Comparison of ENCODE assay signal across 10 cellular contexts in the genomic region with DNA sequence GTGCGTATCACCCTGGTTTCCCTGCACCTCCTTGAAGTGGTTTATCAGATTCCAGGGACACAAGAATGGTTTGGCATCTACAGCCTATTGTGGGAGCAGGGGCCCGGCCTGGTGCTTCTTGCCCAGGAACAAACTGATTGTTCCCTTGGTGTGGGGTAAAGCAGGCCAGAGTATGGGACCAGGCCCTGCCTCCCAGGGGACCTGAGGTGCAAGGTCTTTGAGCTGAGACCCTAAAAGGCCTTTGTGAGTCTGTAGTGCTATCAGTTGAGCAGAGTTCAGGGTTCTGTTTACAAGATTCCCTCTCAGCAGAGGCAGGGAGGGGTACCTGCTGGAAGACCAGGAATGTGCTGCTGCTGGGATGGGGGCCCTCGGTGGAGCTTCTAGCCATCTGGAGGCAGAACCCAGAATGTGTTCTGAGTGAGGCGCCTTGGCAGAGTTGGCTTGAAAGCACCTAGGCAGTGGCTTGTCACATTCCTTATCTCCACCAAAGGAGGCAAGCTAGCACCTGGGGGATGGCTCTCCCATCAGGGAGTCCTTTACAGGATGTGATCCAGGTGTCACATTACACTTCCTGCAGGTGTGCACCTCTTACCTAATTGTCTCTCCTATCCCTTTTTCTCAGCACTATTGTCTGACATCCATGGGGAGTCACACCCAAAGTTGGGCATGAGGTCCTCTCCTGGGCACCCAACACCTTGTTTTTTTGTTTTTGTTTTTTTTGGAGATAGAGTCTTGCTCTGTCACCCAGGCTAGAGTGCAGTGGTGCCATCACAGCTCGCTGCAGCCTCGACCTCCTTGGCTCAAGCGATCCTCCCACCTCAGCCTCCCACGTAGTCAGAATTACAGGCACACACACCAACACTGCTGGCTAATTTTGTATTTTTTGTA. TPM values are rescaled to one million over a fixed set of nuclear protein-coding genes. Genes with fewer than 3 reads are reported as not detected.
DNase-seq lines count a peak whose midpoint lies in the region; ATAC-seq, FAIRE-seq and TF ChIP-seq lines count a peak whose summit lies in the region.
"Had no signal": no experiment of that assay in that cellular context is flagged by ENCODE, and none has a peak within 500 bp of the region (broad histone marks: within the 10 kb centered on the region; RNA-seq: fewer than 3 reads in every experiment).

No MANE protein-coding gene starts in this region.

- H3K4me3 ChIP-seq in astrocyte (ENCODE audit: insufficient read depth, low read depth, low read length) (no peak overlapping the region), upper lobe of left lung (no peak overlapping the region)
- H3K4me3 ChIP-seq: HAP-1 had no signal

- no peaks in the 10 kb centered on the region for H3K27me3 ChIP-seq in astrocyte (ENCODE audit: insufficient read depth, low read length)
- no peaks in the 10 kb centered on the region for H3K27me3 ChIP-seq in upper lobe of left lung

- no peak for DNase-seq in activated T-cell treated with anti-CD3 and anti-CD28 coated beads, Interleukin-2, amount 50 U/mL, for 24 hours
- DNase-seq in activated T-cell treated with anti-CD3 and anti-CD28 coated beads for 4 hours (no peak), astrocyte (ENCODE audit: low read depth) (no peak), left colon (no peak), upper lobe of left lung (no peak), UCSD-AML1 (lab: John Stamatoyannopoulos, UW; ENCODE audit: unreplicated experiment) (no peak)
- DNase-seq in stimulated activated CD4-positive, alpha-beta T cell treated with anti-CD3 and anti-CD28 coated beads, Interleukin-2, amount 100 ng/mL, for 24 hours: no peak
- DNase-seq: activated T-cell treated with anti-CD3 and anti-CD28 coated beads, Interleukin-2, amount 50 U/mL, for 48 hours had no signal

- no peak overlapping the region for H2AFZ ChIP-seq in astrocyte (ENCODE audit: low read depth, low read length)

- H3K9ac ChIP-seq in astrocyte (ENCODE audit: low read length): no peak overlapping the region

- peak overlapping the region; percentile 38 for H3K27ac Mint-ChIP-seq in activated T-cell treated with anti-CD3 and anti-CD28 coated beads, Interleukin-2, amount 50 U/mL, for 24 hours
- H3K27ac Mint-ChIP-seq in astrocyte (ENCODE audit: unreplicated experiment): peak overlapping the region; percentile 81

- ATAC-seq in left colon: peak; percentile 37
- ATAC-seq in upper lobe of left lung (ENCODE audit: low FRiP score in 2 of 2): no peak
- ATAC-seq in GM19324 (IDR thresholded peaks at IDR 0.05; ENCODE audit: low FRiP score, unreplicated experiment): no peak

- peaks cover 55% of the 10 kb centered on the region for H3K4me1 Mint-ChIP-seq in activated T-cell treated with anti-CD3 and anti-CD28 coated beads, Interleukin-2, amount 50 U/mL, for 24 hours (ENCODE audit: low read depth)
- H3K4me1 Mint-ChIP-seq in astrocyte (ENCODE audit: low read depth, unreplicated experiment): peaks cover 72% of the 10 kb centered on the region

- TF ChIP-seq CTCF in astrocyte (IDR thresholded peaks at IDR 0.05; ENCODE audit: insufficient read depth, low read depth, low read length): no peak
- no peak for TF ChIP-seq CTCF in upper lobe of left lung (IDR thresholded peaks at IDR 0.05)

- TF ChIP-seq EP300 in upper lobe of left lung (IDR thresholded peaks at IDR 0.05): no peak

- H3K27me3 Mint-ChIP-seq in activated T-cell treated with anti-CD3 and anti-CD28 coated beads, Interleukin-2, amount 50 U/mL, for 24 hours: no peaks in the 10 kb centered on the region
- no peaks in the 10 kb centered on the region for H3K27me3 Mint-ChIP-seq in astrocyte (ENCODE audit: low read depth, unreplicated experiment)

- H3K4me3 Mint-ChIP-seq in activated T-cell treated with anti-CD3 and anti-CD28 coated beads, Interleukin-2, amount 50 U/mL, for 24 hours: no peak overlapping the region
- H3K4me3 Mint-ChIP-seq in astrocyte (ENCODE audit: unreplicated experiment): peak overlapping the region; percentile 72

- no peaks in the 10 kb centered on the region for H3K9me3 Mint-ChIP-seq in activated T-cell treated with anti-CD3 and anti-CD28 coated beads, Interleukin-2, amount 50 U/mL, for 24 hours
- no peaks in the 10 kb centered on the region for H3K9me3 Mint-ChIP-seq in astrocyte (ENCODE audit: unreplicated experiment)

- H3K4me1 ChIP-seq in astrocyte (ENCODE audit: insufficient read depth, low read length) (peaks cover 21% of the 10 kb centered on the region), upper lobe of left lung (peaks cover 9 to 36% (median 23%) of the 10 kb centered on the region in 4 donors)

- intact Hi-C loops in left colon (cut with DNase I, micrococcal nuclease): no loop called here

- H3K9me3 ChIP-seq in astrocyte (ENCODE audit: insufficient read depth, low read depth, low read length) (no peaks in the 10 kb centered on the region), upper lobe of left lung (no peaks in the 10 kb centered on the region)
- H3K9me3 ChIP-seq: HAP-1 had no signal

- H3K27ac ChIP-seq in astrocyte (ENCODE audit: low read depth, low read length) (no peak overlapping the region), upper lobe of left lung (peak overlapping the region; percentile 66 to 75 (median 72))

- no peaks in the 10 kb centered on the region for H3K36me3 ChIP-seq in astrocyte (ENCODE audit: insufficient read depth, low read length)
- no peaks in the 10 kb centered on the region for H3K36me3 ChIP-seq in upper lobe of left lung
- H3K36me3 ChIP-seq: HAP-1 had no signal

- H4K20me1 ChIP-seq in astrocyte (ENCODE audit: insufficient read depth, low read length): peaks cover 93% of the 10 kb centered on the region

- WGBS in upper lobe of left lung, 2 donors: 71 to 75% methylated on average over 7 to 8 of the region's 8 CpGs

- H3K4me2 ChIP-seq in astrocyte (ENCODE audit: low read length): no peak overlapping the region

- H3K36me3 Mint-ChIP-seq in activated T-cell treated with anti-CD3 and anti-CD28 coated beads, Interleukin-2, amount 50 U/mL, for 24 hours (ENCODE audit: low read depth): no peaks in the 10 kb centered on the region
- peaks cover under 1% of the 10 kb centered on the region for H3K36me3 Mint-ChIP-seq in astrocyte (ENCODE audit: low read depth, unreplicated experiment)

- no peak for TF ChIP-seq POLR2A in upper lobe of left lung (IDR thresholded peaks at IDR 0.05)

- no peak for FAIRE-seq in astrocyte (lab: Jason Lieb, UNC)

- H3K79me2 ChIP-seq in astrocyte (ENCODE audit: insufficient read depth, low read length): peaks cover 99% of the 10 kb centered on the region

RNA-seq across cellular contexts. Expression of gene FLNB, which starts 13.1 kb away (rescaled TPM):
- total RNA-seq in astrocyte: 434 and 521 TPM in 2 replicates
- 100 to 1,000 TPM; 410 to 585 TPM for total RNA-seq in left colon
- 100 to 1,000 TPM; 101 to 193 (median 127) TPM for total RNA-seq in upper lobe of left lung
